1 cellular context compared by ENCODE assay signal in the genomic region with DNA sequence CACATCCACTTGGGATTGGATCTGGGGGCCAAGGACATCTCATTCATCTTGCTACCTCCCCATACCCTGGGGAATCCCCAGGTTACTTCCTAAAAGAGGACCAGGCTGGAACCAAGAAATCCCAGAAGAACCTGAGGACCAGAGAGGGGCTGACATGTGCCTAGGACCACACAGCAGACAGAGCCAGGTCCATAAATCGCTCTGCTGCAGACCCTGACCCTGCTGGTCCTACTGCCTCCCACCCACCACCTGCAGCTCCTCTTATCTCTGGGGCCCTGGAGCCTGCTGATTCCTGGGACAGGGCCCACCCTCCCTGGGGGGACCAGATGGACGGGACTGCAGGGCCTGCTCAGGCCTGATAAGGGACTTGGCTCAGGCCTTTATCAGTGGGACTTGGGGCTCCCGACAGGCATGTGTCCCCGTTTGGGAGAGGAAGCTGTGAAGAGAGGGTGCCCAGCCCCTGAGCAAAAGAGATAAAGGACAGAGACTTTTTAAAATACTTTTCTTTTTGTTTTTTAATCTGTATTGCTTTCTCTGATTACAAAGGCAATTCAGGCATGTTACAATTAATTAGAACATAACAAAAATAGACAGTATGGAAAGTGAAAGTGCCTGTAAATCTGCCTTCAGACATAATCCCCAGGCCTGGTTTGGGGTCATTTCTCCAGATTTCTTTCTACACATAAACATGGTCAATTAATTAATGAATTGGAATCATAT.
TF ChIP-seq lines count a peak whose summit lies in the region.

No MANE protein-coding gene starts in this region.

TF ChIP-seq in K562, 482 proteins besides CTCF, POLR2A, EP300 and RAD21 (continued from another document):
- TF ChIP-seq BHLHE40 (IDR thresholded peaks at IDR 0.05; ENCODE audit: low read length) (peak; percentile 89), SNRNP70 (optimal IDR thresholded peaks at IDR 0.05; ENCODE audit: low read depth, low read length) (no peak), BCL6 (CRISPR knock-in tag; IDR thresholded peaks at IDR 0.05) (peak; percentile 95), MAFG (tag; conservative IDR thresholded peaks at IDR 0.05) (peak; percentile 25; the same call in 1 of the 2 replicates), ZNF354B (CRISPR knock-in tag; IDR thresholded peaks at IDR 0.05) (peak; percentile 84; the same call in 1 of the 2 replicates), ZNF436 (CRISPR knock-in tag; IDR thresholded peaks at IDR 0.05) (no peak), DACH1 (IDR thresholded peaks at IDR 0.05; ENCODE audit: partially characterized antibody) (peak; percentile 79), ZNF780A (CRISPR knock-in tag; IDR thresholded peaks at IDR 0.05) (no peak), PPARD (CRISPR knock-in tag; IDR thresholded peaks at IDR 0.05) (no peak)
- TF ChIP-seq, protein P1, sequence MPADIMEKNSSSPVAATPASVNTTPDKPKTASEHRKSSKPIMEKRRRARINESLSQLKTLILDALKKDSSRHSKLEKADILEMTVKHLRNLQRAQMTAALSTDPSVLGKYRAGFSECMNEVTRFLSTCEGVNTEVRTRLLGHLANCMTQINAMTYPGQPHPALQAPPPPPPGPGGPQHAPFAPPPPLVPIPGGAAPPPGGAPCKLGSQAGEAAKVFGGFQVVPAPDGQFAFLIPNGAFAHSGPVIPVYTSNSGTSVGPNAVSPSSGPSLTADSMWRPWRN (IDR thresholded peaks at IDR 0.05; ENCODE audit: low read depth), result peak; percentile 98
- TF ChIP-seq, protein P2, sequence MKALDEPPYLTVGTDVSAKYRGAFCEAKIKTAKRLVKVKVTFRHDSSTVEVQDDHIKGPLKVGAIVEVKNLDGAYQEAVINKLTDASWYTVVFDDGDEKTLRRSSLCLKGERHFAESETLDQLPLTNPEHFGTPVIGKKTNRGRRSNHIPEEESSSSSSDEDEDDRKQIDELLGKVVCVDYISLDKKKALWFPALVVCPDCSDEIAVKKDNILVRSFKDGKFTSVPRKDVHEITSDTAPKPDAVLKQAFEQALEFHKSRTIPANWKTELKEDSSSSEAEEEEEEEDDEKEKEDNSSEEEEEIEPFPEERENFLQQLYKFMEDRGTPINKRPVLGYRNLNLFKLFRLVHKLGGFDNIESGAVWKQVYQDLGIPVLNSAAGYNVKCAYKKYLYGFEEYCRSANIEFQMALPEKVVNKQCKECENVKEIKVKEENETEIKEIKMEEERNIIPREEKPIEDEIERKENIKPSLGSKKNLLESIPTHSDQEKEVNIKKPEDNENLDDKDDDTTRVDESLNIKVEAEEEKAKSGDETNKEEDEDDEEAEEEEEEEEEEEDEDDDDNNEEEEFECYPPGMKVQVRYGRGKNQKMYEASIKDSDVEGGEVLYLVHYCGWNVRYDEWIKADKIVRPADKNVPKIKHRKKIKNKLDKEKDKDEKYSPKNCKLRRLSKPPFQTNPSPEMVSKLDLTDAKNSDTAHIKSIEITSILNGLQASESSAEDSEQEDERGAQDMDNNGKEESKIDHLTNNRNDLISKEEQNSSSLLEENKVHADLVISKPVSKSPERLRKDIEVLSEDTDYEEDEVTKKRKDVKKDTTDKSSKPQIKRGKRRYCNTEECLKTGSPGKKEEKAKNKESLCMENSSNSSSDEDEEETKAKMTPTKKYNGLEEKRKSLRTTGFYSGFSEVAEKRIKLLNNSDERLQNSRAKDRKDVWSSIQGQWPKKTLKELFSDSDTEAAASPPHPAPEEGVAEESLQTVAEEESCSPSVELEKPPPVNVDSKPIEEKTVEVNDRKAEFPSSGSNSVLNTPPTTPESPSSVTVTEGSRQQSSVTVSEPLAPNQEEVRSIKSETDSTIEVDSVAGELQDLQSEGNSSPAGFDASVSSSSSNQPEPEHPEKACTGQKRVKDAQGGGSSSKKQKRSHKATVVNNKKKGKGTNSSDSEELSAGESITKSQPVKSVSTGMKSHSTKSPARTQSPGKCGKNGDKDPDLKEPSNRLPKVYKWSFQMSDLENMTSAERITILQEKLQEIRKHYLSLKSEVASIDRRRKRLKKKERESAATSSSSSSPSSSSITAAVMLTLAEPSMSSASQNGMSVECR (CRISPR knock-in tag; IDR thresholded peaks at IDR 0.05), result peak; percentile 60
- TF ChIP-seq, protein P3, sequence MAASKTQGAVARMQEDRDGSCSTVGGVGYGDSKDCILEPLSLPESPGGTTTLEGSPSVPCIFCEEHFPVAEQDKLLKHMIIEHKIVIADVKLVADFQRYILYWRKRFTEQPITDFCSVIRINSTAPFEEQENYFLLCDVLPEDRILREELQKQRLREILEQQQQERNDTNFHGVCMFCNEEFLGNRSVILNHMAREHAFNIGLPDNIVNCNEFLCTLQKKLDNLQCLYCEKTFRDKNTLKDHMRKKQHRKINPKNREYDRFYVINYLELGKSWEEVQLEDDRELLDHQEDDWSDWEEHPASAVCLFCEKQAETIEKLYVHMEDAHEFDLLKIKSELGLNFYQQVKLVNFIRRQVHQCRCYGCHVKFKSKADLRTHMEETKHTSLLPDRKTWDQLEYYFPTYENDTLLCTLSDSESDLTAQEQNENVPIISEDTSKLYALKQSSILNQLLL (CRISPR knock-in tag; IDR thresholded peaks at IDR 0.05; ENCODE audit: borderline replicate concordance), result no peak
